13 cellular contexts compared by ENCODE assay signal in genomic region chr3:115341208-115341607, GRCh38.
DNase-seq lines count a peak whose midpoint lies in the region; ATAC-seq and TF ChIP-seq lines count a peak whose summit lies in the region.
"Had no signal": no experiment of that assay in that cellular context is flagged by ENCODE, and none has a peak within 500 bp of the region (broad histone marks: within the 10 kb centered on the region; RNA-seq: fewer than 3 reads in every experiment).

No MANE protein-coding gene starts in this region.

- H2BK15ac ChIP-seq in H9 (ENCODE audit: low read depth, low read length), result no peak overlapping the region

- H3K79me1 ChIP-seq in H9 (ENCODE audit: insufficient read depth, low read depth, low read length, poor library complexity, severe bottlenecking), result no peaks in the 10 kb centered on the region

- H3K18ac ChIP-seq in H9 (ENCODE audit: insufficient read length, low read depth, low read length), result no peak overlapping the region

- H4K8ac ChIP-seq in H9 (replicated peaks; ENCODE audit: insufficient read length, low read depth, low read length), result no peak overlapping the region

- H3K27me3 ChIP-seq in breast epithelium (no peaks in the 10 kb centered on the region), H9 (ENCODE audit: insufficient read depth, low read length) (no peaks in the 10 kb centered on the region), upper lobe of right lung (no peaks in the 10 kb centered on the region)
- H3K27me3 ChIP-seq: adrenal gland, BLaER1 had no signal

- no peak overlapping the region for H3K4ac ChIP-seq in H9 (ENCODE audit: low read depth, low read length)

- CTCF ChIA-PET in MCF 10A (lab: Yijun Ruan, JAX), result no interaction called here

- no peak overlapping the region for H3K9ac ChIP-seq in H9 (ENCODE audit: extremely low read depth, insufficient read length, low read length)
- H3K9ac ChIP-seq: BLaER1 had no signal

- intact Hi-C loops in MCF 10A (cut with micrococcal nuclease) (no loop called here), breast epithelium (cut with DNase I; ENCODE audit: low total_unique reads) (no loop called here), upper lobe of right lung (cut with DNase I) (no loop called here)

- H3K27me3 Mint-ChIP-seq in MCF 10A (ENCODE audit: insufficient read depth, unreplicated experiment) (peaks cover 12% of the 10 kb centered on the region), H9 (ENCODE audit: low read depth) (no peaks in the 10 kb centered on the region)
- H3K27me3 Mint-ChIP-seq: stimulated activated naive CD8-positive, alpha-beta T cell treated with anti-CD3 and anti-CD28 coated beads, Interleukin-15, Interleukin-2, amounts not matched to agents 100 ng/mL and 50 ng/mL, for 24 hours had no signal

- peak overlapping the region; percentile 5 for H3K27ac Mint-ChIP-seq in MCF 10A (ENCODE audit: low read depth, unreplicated experiment)
- 0 out of 7 replicates have a peak overlapping the region, but pooled peaks of 1 of the 3 experiments have one; percentile 6 for H3K27ac Mint-ChIP-seq in H9
- H3K27ac Mint-ChIP-seq: stimulated activated naive CD8-positive, alpha-beta T cell treated with anti-CD3 and anti-CD28 coated beads, Interleukin-15, Interleukin-2, amounts not matched to agents 100 ng/mL and 50 ng/mL, for 24 hours had no signal

- H3K9me3 ChIP-seq in breast epithelium, result no peaks in the 10 kb centered on the region
- H3K9me3 ChIP-seq in H9 (ENCODE audit: control insufficient read depth, low read depth, low read length), result no peaks in the 10 kb centered on the region
- no peaks in the 10 kb centered on the region for H3K9me3 ChIP-seq in upper lobe of right lung
- H3K9me3 ChIP-seq: adrenal gland, BLaER1 had no signal

- no peak overlapping the region for H3K4me2 ChIP-seq in H9 (ENCODE audit: insufficient read depth, insufficient read length, low read length)
- H3K4me2 ChIP-seq: BLaER1 had no signal

- H2BK5ac ChIP-seq in H9 (ENCODE audit: insufficient read length, low read length), result no peak overlapping the region

- no peak overlapping the region for H4K5ac ChIP-seq in H9 (ENCODE audit: insufficient read length, low read depth, low read length)

- H3K56ac ChIP-seq in H9 (ENCODE audit: insufficient read length, low read depth, low read length), result no peak overlapping the region

- no TSS peak for BruUV-seq in MCF 10A (replicated peaks; lab: Mats Ljungman, UMichigan)

- H2AK5ac ChIP-seq in H9 (ENCODE audit: insufficient read length, low read length), result no peak overlapping the region

- H4K20me1 ChIP-seq in H9 (ENCODE audit: control insufficient read depth, insufficient read depth, insufficient read length), result no peaks in the 10 kb centered on the region
- H4K20me1 ChIP-seq: BLaER1 had no signal

- no peak overlapping the region for H2BK12ac ChIP-seq in H9 (ENCODE audit: insufficient read length, low read depth, low read length)

- H3K4me1 Mint-ChIP-seq in MCF 10A (ENCODE audit: insufficient read depth, unreplicated experiment) (peaks cover 7% of the 10 kb centered on the region), H9 (peaks cover 6 to 20% of the 10 kb centered on the region in 2 experiments)

- no peaks in the 10 kb centered on the region for H3K36me3 Mint-ChIP-seq in MCF 10A (ENCODE audit: insufficient read depth, unreplicated experiment)
- H3K36me3 Mint-ChIP-seq in H9 (ENCODE audit: insufficient read depth in 1 of 3, low read depth in 3 of 3), result no peaks in the 10 kb centered on the region

- H3K23ac ChIP-seq in H9 (ENCODE audit: insufficient read length, low read depth, low read length), result no peak overlapping the region

- H3K23me2 ChIP-seq in H9 (ENCODE audit: insufficient read length, low read depth, low read length, poor library complexity, severe bottlenecking), result no peaks in the 10 kb centered on the region

- no peak overlapping the region for H2BK20ac ChIP-seq in H9 (ENCODE audit: low read depth, low read length, poor library complexity, severe bottlenecking)

- H3K9me3 Mint-ChIP-seq in MCF 10A (ENCODE audit: unreplicated experiment) (no peaks in the 10 kb centered on the region), H9 (no peaks in the 10 kb centered on the region)
- H3K9me3 Mint-ChIP-seq: stimulated activated naive CD8-positive, alpha-beta T cell treated with anti-CD3 and anti-CD28 coated beads, Interleukin-15, Interleukin-2, amounts not matched to agents 100 ng/mL and 50 ng/mL, for 24 hours had no signal

- no peak overlapping the region for H3T11ph ChIP-seq in H9 (ENCODE audit: low read length)

- H3K27ac ChIP-seq in breast epithelium (no peak overlapping the region), H9 (ENCODE audit: insufficient read length, low read depth, low read length) (no peak overlapping the region), upper lobe of right lung (no peak overlapping the region)
- H3K27ac ChIP-seq: adrenal gland, BLaER1 had no signal

- H3K4me3 Mint-ChIP-seq in MCF 10A (ENCODE audit: unreplicated experiment) (no peak overlapping the region), H9 (no peak overlapping the region)
- H3K4me3 Mint-ChIP-seq: stimulated activated naive CD8-positive, alpha-beta T cell treated with anti-CD3 and anti-CD28 coated beads, Interleukin-15, Interleukin-2, amounts not matched to agents 100 ng/mL and 50 ng/mL, for 24 hours had no signal

- no peak for ATAC-seq in upper lobe of right lung
- ATAC-seq: Panc1 had no signal

- no peak overlapping the region for H4K91ac ChIP-seq in H9 (ENCODE audit: insufficient read length, low read depth, low read length)

- POLR2A ChIA-PET in MCF 10A (lab: Yijun Ruan, JAX), result interaction anchor here (0.5 kb wide), 1 partner anchor 395 kb away, joined by 3 read pairs; no protein-coding TSS in a partner anchor

- TF ChIP-seq POLR2A in breast epithelium (IDR thresholded peaks at IDR 0.05), result no peak

- no peak overlapping the region for H2BK120ac ChIP-seq in H9 (ENCODE audit: low read depth, low read length, poor library complexity, severe bottlenecking)

- no peak overlapping the region for H3K14ac ChIP-seq in H9 (ENCODE audit: insufficient read depth, low read length)

- H2AFZ ChIP-seq in H9 (ENCODE audit: low read length), result no peak overlapping the region

- DNase-seq in MCF 10A (ENCODE audit: unreplicated experiment), result peak; percentile 68
- no peak for DNase-seq in breast epithelium (ENCODE audit: low spot score in 2 of 2)
- DNase-seq in fibroblast of mammary gland (ENCODE audit: low read depth), result peak; percentile 86
- DNase-seq in ureter (ENCODE audit: low spot score), result no peak
- no peak for DNase-seq in H9
- no peak for DNase-seq in SIG-M5 (lab: John Stamatoyannopoulos, UW)
- no peak for DNase-seq in upper lobe of right lung
- DNase-seq: adrenal gland, NCI-H1092 treated with DMSO at 0.1 percent for 48 hours had no signal

- TF ChIP-seq CTCF in MCF 10A (IDR thresholded peaks at IDR 0.05; ENCODE audit: unreplicated experiment) (no peak), breast epithelium (IDR thresholded peaks at IDR 0.05) (no peak), fibroblast of mammary gland (conservative IDR thresholded peaks at IDR 0.05; ENCODE audit: control insufficient read depth, insufficient read depth, low read depth, low read length) (no peak), H9 (conservative IDR thresholded peaks at IDR 0.05) (no peak), upper lobe of right lung (IDR thresholded peaks at IDR 0.05) (no peak)

- H3K36me3 ChIP-seq in breast epithelium (no peaks in the 10 kb centered on the region), upper lobe of right lung (no peaks in the 10 kb centered on the region)
- H3K36me3 ChIP-seq: adrenal gland, BLaER1 had no signal

- H3K4me3 ChIP-seq in breast epithelium (no peak overlapping the region), fibroblast of mammary gland (ENCODE audit: control insufficient read depth, low read depth, low read length) (no peak overlapping the region), upper lobe of right lung (no peak overlapping the region)
- H3K4me3 ChIP-seq: adrenal gland, BLaER1 had no signal

- no CpG with 5 or more reads among the region's 1 CpG for WGBS in H9 (ENCODE audit: extremely low coverage, insufficient read length, low lambda C conversion rate)

- no peaks in the 10 kb centered on the region for H3K79me2 ChIP-seq in H9 (ENCODE audit: insufficient read depth, low read length)

- no peaks in the 10 kb centered on the region for H3K4me1 ChIP-seq in breast epithelium
- H3K4me1 ChIP-seq in H9 (ENCODE audit: insufficient read depth, low read length), result no peaks in the 10 kb centered on the region; the same call in 1 of the 2 replicates
- H3K4me1 ChIP-seq in upper lobe of right lung, result no peaks in the 10 kb centered on the region
- H3K4me1 ChIP-seq: adrenal gland, BLaER1 had no signal

TF ChIP-seq in PFSK-1, 5 proteins besides CTCF, POLR2A, EP300 and RAD21:
- TF ChIP-seq POLR2AphosphoS5 (IDR thresholded peaks at IDR 0.05; ENCODE audit: low read depth, low read length), result no peak
- peak; percentile 24; the same call in 1 of the 2 replicates for TF ChIP-seq TAF1 (IDR thresholded peaks at IDR 0.05; ENCODE audit: borderline replicate concordance, insufficient read depth, low read length)

Comparison
In these comparisons a context has a peak if more than half of its experiments do, and no peak if none do; other contexts are left out.
1. DNase-seq: peak in MCF 10A (single experiment) and fibroblast of mammary gland (single experiment); none in breast epithelium (0 of 2), ureter (single experiment), H9 (single experiment), SIG-M5 (single experiment) and upper lobe of right lung (single experiment).